ENCODE assay signal across 14 cellular contexts in genomic region chr6:136750821-136751220, GRCh38. TPM values are rescaled to one million over a fixed set of nuclear protein-coding genes. Genes with fewer than 3 reads are reported as not detected.
DNase-seq lines count a peak whose midpoint lies in the region; ATAC-seq and TF ChIP-seq lines count a peak whose summit lies in the region.
"Had no signal": no experiment of that assay in that cellular context is flagged by ENCODE, and none has a peak within 500 bp of the region (broad histone marks: within the 10 kb centered on the region; RNA-seq: fewer than 3 reads in every experiment).

No MANE protein-coding gene starts in this region.

- H3K9me3 Mint-ChIP-seq in CD4-positive, CD25-positive, alpha-beta regulatory T cell, result no peaks in the 10 kb centered on the region
- H3K9me3 Mint-ChIP-seq in central memory CD8-positive, alpha-beta T cell, result no peaks in the 10 kb centered on the region
- no peaks in the 10 kb centered on the region for H3K9me3 Mint-ChIP-seq in nephron progenitor cell

- H3K4me1 Mint-ChIP-seq in CD4-positive, CD25-positive, alpha-beta regulatory T cell, result peaks cover 45 to 97% (median 78%) of the 10 kb centered on the region in 4 donors
- H3K4me1 Mint-ChIP-seq in central memory CD8-positive, alpha-beta T cell, result peaks cover 76% of the 10 kb centered on the region
- peaks cover 16% of the 10 kb centered on the region for H3K4me1 Mint-ChIP-seq in nephron progenitor cell

- peaks cover 71% of the 10 kb centered on the region for H3K4me1 ChIP-seq in CD4-positive, CD25-positive, alpha-beta regulatory T cell (ENCODE audit: control insufficient read depth, insufficient read depth, low read length, poor library complexity, severe bottlenecking)
- H3K4me1 ChIP-seq: parathyroid adenoma had no signal

- H3K27ac Mint-ChIP-seq in CD4-positive, CD25-positive, alpha-beta regulatory T cell, result peak overlapping the region; percentile 65 to 100 (median 83)
- H3K27ac Mint-ChIP-seq in central memory CD8-positive, alpha-beta T cell (ENCODE audit: low read depth), result peak overlapping the region; percentile 81
- H3K27ac Mint-ChIP-seq in nephron progenitor cell, result peak overlapping the region; percentile 49

- no peak for DNase-seq in CD4-positive, CD25-positive, alpha-beta regulatory T cell
- DNase-seq in GM12865 (ENCODE audit: low read depth) (peak; percentile 36), nephron progenitor cell (no peak), NCI-H82 (lab: John Stamatoyannopoulos, UW) (no peak)
- no peak for DNase-seq in central memory CD8-positive, alpha-beta T cell (ENCODE audit: low spot score in 2 of 2)
- no peak for DNase-seq in activated CD8-positive, alpha-beta memory T cell treated with anti-CD3 and anti-CD28 coated beads for 24 hours
- DNase-seq: NCI-H2107; stimulated activated CD4-positive, alpha-beta T cell treated with anti-CD3 and anti-CD28 coated beads, Interleukin-1b, Interleukin-23, amount 100 ng/mL, for 48 hours had no signal

- no peaks in the 10 kb centered on the region for H3K27me3 Mint-ChIP-seq in CD4-positive, CD25-positive, alpha-beta regulatory T cell
- no peaks in the 10 kb centered on the region for H3K27me3 Mint-ChIP-seq in central memory CD8-positive, alpha-beta T cell
- peaks cover 3% of the 10 kb centered on the region for H3K27me3 Mint-ChIP-seq in nephron progenitor cell (ENCODE audit: low read depth, poor library complexity)

- H3K27me3 ChIP-seq in CD4-positive, CD25-positive, alpha-beta regulatory T cell (ENCODE audit: control insufficient read depth, insufficient read depth, low read length), result no peaks in the 10 kb centered on the region

- H3K36me3 Mint-ChIP-seq in CD4-positive, CD25-positive, alpha-beta regulatory T cell, result peaks cover 4% of the 10 kb centered on the region
- H3K36me3 Mint-ChIP-seq in central memory CD8-positive, alpha-beta T cell (ENCODE audit: insufficient read depth), result peaks cover 12% of the 10 kb centered on the region
- no peaks in the 10 kb centered on the region for H3K36me3 Mint-ChIP-seq in nephron progenitor cell (ENCODE audit: low read depth)

- H3K36me3 ChIP-seq in CD4-positive, CD25-positive, alpha-beta regulatory T cell (ENCODE audit: control insufficient read depth, insufficient read depth, low read length), result no peaks in the 10 kb centered on the region

- no peak for ATAC-seq in CD4-positive, CD25-positive, alpha-beta regulatory T cell (ENCODE audit: low read depth in 2 of 2)
- no peak for ATAC-seq in central memory CD8-positive, alpha-beta T cell (replicated peaks; ENCODE audit: extremely low read depth, poor library complexity, severe bottlenecking)
- no peak for ATAC-seq in HG03280 (IDR thresholded peaks at IDR 0.05; ENCODE audit: unreplicated experiment)
- ATAC-seq in HG03469 (IDR thresholded peaks at IDR 0.05; ENCODE audit: unreplicated experiment), result no peak
- ATAC-seq: HCT116, SK-N-SH treated with all-trans-retinoic acid at 6 μM for 48 hours had no signal

- TF ChIP-seq CTCF in GM12865 (IDR thresholded peaks at IDR 0.05; ENCODE audit: insufficient read depth, low read depth, low read length, missing control alignments), result no peak
- no peak for TF ChIP-seq CTCF in nephron progenitor cell (IDR thresholded peaks at IDR 0.05)

- H3K4me3 Mint-ChIP-seq in CD4-positive, CD25-positive, alpha-beta regulatory T cell, result peak overlapping the region; percentile 5 to 91 (median 77)
- no peak overlapping the region for H3K4me3 Mint-ChIP-seq in central memory CD8-positive, alpha-beta T cell
- no peak overlapping the region for H3K4me3 Mint-ChIP-seq in nephron progenitor cell

- H3K9me3 ChIP-seq in CD4-positive, CD25-positive, alpha-beta regulatory T cell (ENCODE audit: control insufficient read depth in 2 of 2, low read length in 2 of 2), result no peaks in the 10 kb centered on the region

- peak overlapping the region; percentile 75 for H3K4me3 ChIP-seq in CD4-positive, CD25-positive, alpha-beta regulatory T cell (ENCODE audit: low read depth, low read length)
- H3K4me3 ChIP-seq in GM12865 (ENCODE audit: low read depth, low read length), result peak overlapping the region; percentile 38
- H3K4me3 ChIP-seq: lung had no signal

- H3K27ac ChIP-seq in CD4-positive, CD25-positive, alpha-beta regulatory T cell (ENCODE audit: insufficient read depth, low read length, poor library complexity, severe bottlenecking), result peak overlapping the region; percentile 74
- H3K27ac ChIP-seq: parathyroid adenoma had no signal

RNA-seq across cellular contexts. Expression of gene MAP3K5, which starts 41.5 kb away (rescaled TPM):
- 44.0 TPM for total RNA-seq in CD4-positive, CD25-positive, alpha-beta regulatory T cell
- polyA plus RNA-seq in CD4-positive, CD25-positive, alpha-beta regulatory T cell, result 10 to 100 TPM; 14.4 to 25.9 (median 17.9) TPM

Comparison
In these comparisons a context has a peak if more than half of its experiments do, and no peak if none do; other contexts are left out.
1. H3K4me3 Mint-ChIP-seq: peak in CD4-positive, CD25-positive, alpha-beta regulatory T cell (4 of 4); none in central memory CD8-positive, alpha-beta T cell (single experiment) and nephron progenitor cell (single experiment).
2. Peak in every context shown above with its lines, with median percentiles within 50 percentile points of each other: H3K27ac Mint-ChIP-seq.